Comparison of ENCODE assay signal across 8 cellular contexts in the genomic region with DNA sequence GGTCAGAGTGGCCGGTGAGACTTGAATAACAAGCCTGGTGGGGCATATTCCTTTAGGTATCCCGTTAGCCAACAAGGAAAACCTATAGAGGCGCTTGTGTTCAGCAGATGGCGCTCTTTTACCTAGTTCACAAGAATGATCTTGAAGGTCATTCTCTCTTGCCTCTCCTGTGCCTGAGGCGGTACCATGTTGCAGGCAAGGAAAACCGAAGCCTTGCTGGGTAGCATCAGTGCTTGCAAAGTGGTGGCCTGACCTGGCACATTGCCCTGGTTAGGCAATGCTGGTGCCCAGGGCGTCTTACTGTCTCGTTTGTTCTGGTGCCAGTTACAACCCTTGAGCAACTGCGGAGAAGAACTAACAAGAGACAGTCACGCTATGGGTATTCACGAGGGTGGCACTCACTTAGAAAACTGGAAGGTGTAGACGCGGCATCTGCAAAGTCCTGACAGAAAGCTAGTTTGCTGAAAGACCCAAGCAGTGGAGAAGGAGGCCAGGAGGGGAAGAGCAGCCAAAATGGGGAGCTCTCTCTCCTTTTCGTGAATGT. TPM values are rescaled to one million over a fixed set of nuclear protein-coding genes. Genes with fewer than 3 reads are reported as not detected.
DNase-seq lines count a peak whose midpoint lies in the region; ATAC-seq and TF ChIP-seq lines count a peak whose summit lies in the region.

No MANE protein-coding gene starts in this region.

- no peaks in the 10 kb centered on the region for H3K9me3 ChIP-seq in DOHH2 (ENCODE audit: control insufficient read depth, insufficient read depth, low read length)
- H3K9me3 ChIP-seq in left ventricle myocardium inferior (replicated peaks) = no peaks in the 10 kb centered on the region
- H3K9me3 ChIP-seq in psoas muscle = no peaks in the 10 kb centered on the region

- TF ChIP-seq CTCF in DOHH2 (IDR thresholded peaks at IDR 0.05; ENCODE audit: low read depth, low read length, poor library complexity, severe bottlenecking) (peak; percentile 69), LNCAP (IDR thresholded peaks at IDR 0.05) (peak; percentile 75; the same call in 1 of the 2 replicates), left ventricle myocardium inferior (IDR thresholded peaks at IDR 0.05; ENCODE audit: borderline replicate concordance) (peak; percentile 81), psoas muscle (IDR thresholded peaks at IDR 0.05) (peak; percentile 76)

- DNase-seq in RKO (ENCODE audit: low spot score) = peak; percentile 69
- DNase-seq in amygdala (lab: John Stamatoyannopoulos, UW) = peak in 51 of 56 donors; percentile 4 to 86 (median 50)
- DNase-seq in left ventricle myocardium inferior = peak; percentile 53
- DNase-seq in psoas muscle = peak; percentile 88 to 95

- H4K20me1 ChIP-seq in DOHH2 (ENCODE audit: control insufficient read depth, insufficient read depth, low read depth, low read length) = 0 out of 2 replicates have a peak, but pooled peaks cover 4% of the 10 kb centered on the region

- H3K4me2 ChIP-seq in DOHH2 (ENCODE audit: low read length) = no peak overlapping the region

- ATAC-seq in psoas muscle (peak; percentile 92 to 97 (median 94)), GM18502 (IDR thresholded peaks at IDR 0.05; ENCODE audit: poor library complexity, unreplicated experiment) (no peak), GM19395 (IDR thresholded peaks at IDR 0.05; ENCODE audit: unreplicated experiment) (no peak)

- H3K79me2 ChIP-seq in DOHH2 (ENCODE audit: control insufficient read depth, low read length) = no peaks in the 10 kb centered on the region

- intact Hi-C loops in left ventricle myocardium inferior (cut with micrococcal nuclease) (loop anchor here (5.0 to 10.0 kb wide), 3 partner anchors 82 to 344 kb away; no protein-coding TSS in a partner anchor), psoas muscle (cut with DNase I) (loop anchor here (1.0 to 10.0 kb wide), 5 partner anchors 89 to 348 kb away; no protein-coding TSS in a partner anchor)

- H3K27ac ChIP-seq in DOHH2 (ENCODE audit: low read depth, low read length) (no peak overlapping the region), left ventricle myocardium inferior (replicated peaks) (peak overlapping the region; percentile 85), psoas muscle (peak overlapping the region; percentile 65)

- H3K9me2 ChIP-seq in DOHH2 (replicated peaks; ENCODE audit: control insufficient read depth, low read length) = no peaks in the 10 kb centered on the region

- no peaks in the 10 kb centered on the region for H3K4me1 ChIP-seq in DOHH2 (ENCODE audit: control insufficient read depth, low read length)
- peaks cover 45% of the 10 kb centered on the region for H3K4me1 ChIP-seq in left ventricle myocardium inferior
- peaks cover 27% of the 10 kb centered on the region for H3K4me1 ChIP-seq in psoas muscle

- H3K27me3 ChIP-seq in DOHH2 (ENCODE audit: control insufficient read depth, low read length) (no peaks in the 10 kb centered on the region), left ventricle myocardium inferior (ENCODE audit: low read depth) (no peaks in the 10 kb centered on the region), psoas muscle (ENCODE audit: insufficient read depth in 3 of 3, low read length in 2 of 3) (no peaks in the 10 kb centered on the region)

- no peaks in the 10 kb centered on the region for H3F3A ChIP-seq in DOHH2 (ENCODE audit: control insufficient read depth, insufficient read depth)

- H3K36me3 ChIP-seq in DOHH2 (ENCODE audit: control insufficient read depth, low read length) (no peaks in the 10 kb centered on the region), left ventricle myocardium inferior (no peaks in the 10 kb centered on the region), psoas muscle (ENCODE audit: insufficient read depth in 1 of 2, low read depth in 1 of 2) (no peaks in the 10 kb centered on the region)

- 24 to 35% (median 24%) methylated on average over 14 of the region's 14 CpGs for WGBS in psoas muscle, 3 donors

- H3K4me3 ChIP-seq in DOHH2 (ENCODE audit: low read length) (no peak overlapping the region), left ventricle myocardium inferior (no peak overlapping the region), psoas muscle (no peak overlapping the region)

RNA-seq across cellular contexts. Expression of a gene that starts 56.7 kb away (rescaled TPM):
- total RNA-seq in left ventricle myocardium inferior = 175 TPM
- total RNA-seq in psoas muscle = 10 to 100 TPM; 46.4 to 78.6 (median 61.0) TPM
- polyA plus RNA-seq in psoas muscle = 10 to 100 TPM; 82.6 to 96.9 (median 94.4) TPM

Comparison
In these comparisons a context has a peak if more than half of its experiments do, and no peak if none do; other contexts are left out.
1. ATAC-seq: peak in psoas muscle (4 of 4); none in GM18502 (single experiment) and GM19395 (single experiment).
2. Peak in every context shown above with its lines, with median percentiles within 50 percentile points of each other: CTCF ChIP-seq and DNase-seq.